In genomic region chr7:46830-47140, GRCh38 we compare ENCODE assay signal across 20 cellular contexts.
DNase-seq lines count a peak whose midpoint lies in the region; ATAC-seq and TF ChIP-seq lines count a peak whose summit lies in the region.
"Had no signal": no experiment of that assay in that cellular context is flagged by ENCODE, and none has a peak within 500 bp of the region (broad histone marks: within the 10 kb centered on the region; RNA-seq: fewer than 3 reads in every experiment).

No MANE protein-coding gene starts in this region.

- H3K36me3 Mint-ChIP-seq in nephron progenitor cell (ENCODE audit: low read depth), result no peaks in the 10 kb centered on the region
- no peaks in the 10 kb centered on the region for H3K36me3 Mint-ChIP-seq in effector memory CD8-positive, alpha-beta T cell (ENCODE audit: insufficient read depth)

- no peaks in the 10 kb centered on the region for H3K36me3 ChIP-seq in right atrium auricular region
- H3K36me3 ChIP-seq: BE2C had no signal

- no peaks in the 10 kb centered on the region for H3K4me1 ChIP-seq in right atrium auricular region
- H3K4me1 ChIP-seq: BE2C had no signal

- intact Hi-C loops in left ventricle myocardium superior (cut with micrococcal nuclease), result no loop called here

- H3K9me3 ChIP-seq in right atrium auricular region, result no peaks in the 10 kb centered on the region
- H3K9me3 ChIP-seq: BE2C had no signal

- peaks cover 17% of the 10 kb centered on the region for H3K27me3 Mint-ChIP-seq in nephron progenitor cell (ENCODE audit: low read depth, poor library complexity)
- H3K27me3 Mint-ChIP-seq in effector memory CD8-positive, alpha-beta T cell, result peaks cover 55 to 64% of the 10 kb centered on the region in 2 donors

- H3K9me3 Mint-ChIP-seq in nephron progenitor cell, result peaks cover 10% of the 10 kb centered on the region
- H3K9me3 Mint-ChIP-seq in effector memory CD8-positive, alpha-beta T cell, result no peaks in the 10 kb centered on the region

- peak overlapping the region; percentile 60 for H3K27ac Mint-ChIP-seq in nephron progenitor cell
- no peak overlapping the region for H3K27ac Mint-ChIP-seq in effector memory CD8-positive, alpha-beta T cell
- H3K27ac Mint-ChIP-seq: CD4-positive, CD25-positive, alpha-beta regulatory T cell had no signal

- no peaks in the 10 kb centered on the region for H3K27me3 ChIP-seq in right atrium auricular region
- H3K27me3 ChIP-seq: BE2C had no signal

- ATAC-seq in left ventricle myocardium superior, result no peak
- ATAC-seq in effector memory CD8-positive, alpha-beta T cell (replicated peaks), result no peak
- ATAC-seq: GM12878 had no signal

- H3K4me3 ChIP-seq in right atrium auricular region, result no peak overlapping the region
- H3K4me3 ChIP-seq: GM12878 had no signal

- H3K4me3 Mint-ChIP-seq in nephron progenitor cell, result no peak overlapping the region
- H3K4me3 Mint-ChIP-seq in effector memory CD8-positive, alpha-beta T cell, result no peak overlapping the region
- H3K4me3 Mint-ChIP-seq: CD4-positive, CD25-positive, alpha-beta regulatory T cell had no signal

- TF ChIP-seq CTCF in right atrium auricular region (IDR thresholded peaks at IDR 0.05) (no peak), nephron progenitor cell (IDR thresholded peaks at IDR 0.05) (no peak)

- no peak overlapping the region for H3K27ac ChIP-seq in right atrium auricular region

- DNase-seq in left ventricle myocardium superior (peak; percentile 9), right atrium auricular region (ENCODE audit: low spot score) (no peak), nephron progenitor cell (no peak), SKM-1 (lab: John Stamatoyannopoulos, UW; ENCODE audit: unreplicated experiment) (no peak)
- DNase-seq in stimulated activated CD8-positive, alpha-beta memory T cell treated with anti-CD3 and anti-CD28 coated beads, Interleukin-4, amount 100 ng/mL, for 48 hours, result peak; percentile 7
- no peak for DNase-seq in activated CD4-positive, CD25-positive, alpha-beta regulatory T cell treated with anti-CD3 and anti-CD28 coated beads, Interleukin-2, amount 50 U/mL, for 72 hours
- no peak for DNase-seq in effector memory CD8-positive, alpha-beta T cell
- DNase-seq: BE2C; CD4-positive, CD25-positive, alpha-beta regulatory T cell; COR-L47; DMS 273 treated with DMSO at 0.1 percent for 48 hours; GDM1; GOT3; KBM-7; NCI-H1694 treated with DMSO at 0.1 percent for 48 hours; NCI-H2107; NCI-H510A; NCI-H748 treated with DMSO at 0.1 percent for 48 hours; NK-92 treated with Interleukin-12 subunit alpha and Interleukin-12 subunit beta, amount 100 ng/mL, for 24 hours had no signal

- peaks cover 9% of the 10 kb centered on the region for H3K4me1 Mint-ChIP-seq in nephron progenitor cell
- no peaks in the 10 kb centered on the region for H3K4me1 Mint-ChIP-seq in effector memory CD8-positive, alpha-beta T cell (ENCODE audit: low read depth in 2 of 2)
- H3K4me1 Mint-ChIP-seq: CD4-positive, CD25-positive, alpha-beta regulatory T cell had no signal

Comparison
In these comparisons a context has a peak if more than half of its experiments do, and no peak if none do; other contexts are left out.
1. DNase-seq: peak in left ventricle myocardium superior (single experiment) and stimulated activated CD8-positive, alpha-beta memory T cell treated with anti-CD3 and anti-CD28 coated beads, Interleukin-4, amount 100 ng/mL, for 48 hours (single experiment); none in right atrium auricular region (single experiment), nephron progenitor cell (single experiment), activated CD4-positive, CD25-positive, alpha-beta regulatory T cell treated with anti-CD3 and anti-CD28 coated beads, Interleukin-2, amount 50 U/mL, for 72 hours (single experiment), SKM-1 (single experiment) and effector memory CD8-positive, alpha-beta T cell (0 of 3).